ENCODE assay signal across 23 cellular contexts in genomic region chr7:100378114-100378760, GRCh38. TPM values are rescaled to one million over a fixed set of nuclear protein-coding genes. Genes with fewer than 3 reads are reported as not detected.
"Had no signal": no experiment of that assay in that cellular context is flagged by ENCODE, and none has a peak within 500 bp of the region (broad histone marks: within the 10 kb centered on the region; RNA-seq: fewer than 3 reads in every experiment).

No MANE protein-coding gene starts in this region.

- ATAC-seq: activated T-cell treated with anti-CD3 and anti-CD28 coated beads, Interleukin-2, amount 50 U/mL, for 4 hours; effector memory CD8-positive, alpha-beta T cell; foreskin keratinocyte; left ventricle myocardium superior; right cardiac atrium; stimulated activated effector memory CD8-positive, alpha-beta T cell treated with anti-CD3 and anti-CD28 coated beads, Interleukin-12 subunit alpha, Interleukin-12 subunit beta, amount 100 ng/mL, for 72 hours had no signal

- H3K4me1 ChIP-seq: breast epithelium, foreskin keratinocyte had no signal

- H3K27me3 Mint-ChIP-seq: activated naive CD4-positive, alpha-beta T cell treated with anti-CD3 and anti-CD28 coated beads, Interleukin-2, amount 50 U/mL, for 24 hours; effector memory CD8-positive, alpha-beta T cell; naive B cell had no signal

- H3K36me3 ChIP-seq: breast epithelium, neural progenitor cell, prostate gland, stomach had no signal

- H3K4me3 Mint-ChIP-seq: activated naive CD4-positive, alpha-beta T cell treated with anti-CD3 and anti-CD28 coated beads, Interleukin-2, amount 50 U/mL, for 24 hours; activated T-cell treated with anti-CD3 and anti-CD28 coated beads, Interleukin-2, amount 50 U/mL, for 4 hours; effector memory CD8-positive, alpha-beta T cell; naive B cell; neural progenitor cell; stimulated activated effector memory CD8-positive, alpha-beta T cell treated with anti-CD3 and anti-CD28 coated beads, Interleukin-12 subunit alpha, Interleukin-12 subunit beta, amount 100 ng/mL, for 72 hours; T-helper 1 cell treated with Interleukin-12 subunit alpha and Interleukin-12 subunit beta and Interleukin-4 antibody, amounts not matched to agents 30 μg/mL and 1 μg/mL, for 36 hours; type B pancreatic cell had no signal

- H3K27ac Mint-ChIP-seq: activated naive CD4-positive, alpha-beta T cell treated with anti-CD3 and anti-CD28 coated beads, Interleukin-2, amount 50 U/mL, for 24 hours; effector memory CD8-positive, alpha-beta T cell; naive B cell; neural progenitor cell; stimulated activated effector memory CD8-positive, alpha-beta T cell treated with anti-CD3 and anti-CD28 coated beads, Interleukin-12 subunit alpha, Interleukin-12 subunit beta, amount 100 ng/mL, for 72 hours; T-helper 1 cell treated with Interleukin-12 subunit alpha and Interleukin-12 subunit beta and Interleukin-4 antibody, amounts not matched to agents 30 μg/mL and 1 μg/mL, for 36 hours; type B pancreatic cell had no signal

- H3K4me3 ChIP-seq: breast epithelium, neural progenitor cell, prostate gland, stomach, testis had no signal

- H3K36me3 Mint-ChIP-seq: naive B cell; stimulated activated effector memory CD8-positive, alpha-beta T cell treated with anti-CD3 and anti-CD28 coated beads, Interleukin-12 subunit alpha, Interleukin-12 subunit beta, amount 100 ng/mL, for 72 hours; type B pancreatic cell had no signal

- H3K9me3 Mint-ChIP-seq: activated naive CD4-positive, alpha-beta T cell treated with anti-CD3 and anti-CD28 coated beads, Interleukin-2, amount 50 U/mL, for 24 hours; activated T-cell treated with anti-CD3 and anti-CD28 coated beads, Interleukin-2, amount 50 U/mL, for 4 hours; effector memory CD8-positive, alpha-beta T cell; naive B cell; neural progenitor cell; stimulated activated effector memory CD8-positive, alpha-beta T cell treated with anti-CD3 and anti-CD28 coated beads, Interleukin-12 subunit alpha, Interleukin-12 subunit beta, amount 100 ng/mL, for 72 hours; T-helper 1 cell treated with Interleukin-12 subunit alpha and Interleukin-12 subunit beta and Interleukin-4 antibody, amounts not matched to agents 30 μg/mL and 1 μg/mL, for 36 hours; type B pancreatic cell had no signal

- H3K9me3 ChIP-seq: breast epithelium, prostate gland, stomach, testis had no signal

- DNase-seq: activated CD4-positive, alpha-beta T cell treated with anti-CD3 and anti-CD28 coated beads, Interleukin-2, amount 50 U/mL, for 1 hour; activated CD8-positive, alpha-beta memory T cell treated with anti-CD3 and anti-CD28 coated beads, Interleukin-2, amount 50 U/mL, for 4 hours; activated effector memory CD4-positive, alpha-beta T cell treated with Interleukin-2 at 50 U/mL for 16 hours; activated T-cell treated with anti-CD3 and anti-CD28 coated beads, Interleukin-2, amount 50 U/mL, for 4 hours; cerebellar nuclear complex; effector memory CD8-positive, alpha-beta T cell; foreskin keratinocyte; hypothalamus; left ventricle myocardium superior; naive B cell; small intestine; stimulated activated CD4-positive, alpha-beta T cell treated with anti-CD3 and anti-CD28 coated beads, Interleukin-4, amount 100 ng/mL, for 1 hour; stomach; testis had no signal

RNA-seq across cellular contexts. Expression of gene PILRA, which starts 5.0 kb away (rescaled TPM):
- total RNA-seq: kidney epithelial cell had no signal
